ENCODE assay signal across 8 cellular contexts in genomic region chr1:151145158-151146071, GRCh38. TPM values are rescaled to one million over a fixed set of nuclear protein-coding genes. Genes with fewer than 3 reads are reported as not detected.
DNase-seq lines count a peak whose midpoint lies in the region; ATAC-seq and TF ChIP-seq lines count a peak whose summit lies in the region.

No MANE protein-coding gene starts in this region.

- no peaks in the 10 kb centered on the region for H3K27me3 ChIP-seq in ovary

- peaks cover 11% of the 10 kb centered on the region for H3K4me1 Mint-ChIP-seq in activated T-cell treated with anti-CD3 and anti-CD28 coated beads, Interleukin-2, amount 50 U/mL, for 4 hours (ENCODE audit: low read depth)
- peaks cover 29% of the 10 kb centered on the region for H3K4me1 Mint-ChIP-seq in glutamatergic neuron (ENCODE audit: low read depth, unreplicated experiment)

- peaks cover 8% of the 10 kb centered on the region for H3K4me1 ChIP-seq in ovary (ENCODE audit: insufficient read depth)

- no peaks in the 10 kb centered on the region for H3K36me3 ChIP-seq in ovary

- 7 to 10% (median 9%) methylated on average over 38 to 46 of the region's 46 CpGs for WGBS in ovary, 3 donors

- DNase-seq in NCI-H82 (lab: John Stamatoyannopoulos, UW) (peak; percentile 69), NCI-H82 treated with DMSO at 0.1 percent for 48 hours (lab: John Stamatoyannopoulos, UW; ENCODE audit: unreplicated experiment) (no peak), glutamatergic neuron (peak; percentile 45), ovary (peak in 3 of 5 donors; percentile 55 to 61 (median 59)), putamen (ENCODE audit: low spot score) (no peak)
- no peak for DNase-seq in activated T-cell treated with anti-CD3 and anti-CD28 coated beads, Interleukin-2, amount 50 U/mL, for 4 hours

- H3K27ac Mint-ChIP-seq in glutamatergic neuron (ENCODE audit: unreplicated experiment), result peak overlapping the region; percentile 91

- H3K4me3 Mint-ChIP-seq in activated T-cell treated with anti-CD3 and anti-CD28 coated beads, Interleukin-2, amount 50 U/mL, for 4 hours, result peak overlapping the region; percentile 85
- H3K4me3 Mint-ChIP-seq in glutamatergic neuron (ENCODE audit: unreplicated experiment), result peak overlapping the region; percentile 99

- peak; percentile 19 to 29 for ATAC-seq in activated T-cell treated with anti-CD3 and anti-CD28 coated beads, Interleukin-2, amount 50 U/mL, for 4 hours
- no peak for ATAC-seq in HG02885 (IDR thresholded peaks at IDR 0.05; ENCODE audit: poor library complexity, unreplicated experiment)
- ATAC-seq in HG03432 (IDR thresholded peaks at IDR 0.05; ENCODE audit: unreplicated experiment), result no peak

- intact Hi-C loops in ovary (cut with DNase I), result loop anchor here in 2 of 4 donors (5.0 to 10.0 kb wide), 2 partner anchors 71 to 73 kb away; partner anchors contain the start of gene GABPB2 (in 2 of the 2)

- TF ChIP-seq EP300 in ovary (IDR thresholded peaks at IDR 0.05), result no peak

- H3K27ac ChIP-seq in ovary, result peak overlapping the region; percentile 41 to 77

- no peaks in the 10 kb centered on the region for H3K9me3 ChIP-seq in ovary

- TF ChIP-seq CTCF in glutamatergic neuron (IDR thresholded peaks at IDR 0.05; ENCODE audit: partially characterized antibody, unreplicated experiment) (no peak), ovary (IDR thresholded peaks at IDR 0.05) (no peak)

- no peaks in the 10 kb centered on the region for H3K36me3 Mint-ChIP-seq in activated T-cell treated with anti-CD3 and anti-CD28 coated beads, Interleukin-2, amount 50 U/mL, for 4 hours (ENCODE audit: insufficient read depth)
- no peaks in the 10 kb centered on the region for H3K36me3 Mint-ChIP-seq in glutamatergic neuron (ENCODE audit: unreplicated experiment)

- peak overlapping the region; percentile 45 for H3K4me3 ChIP-seq in ovary

- no peak for TF ChIP-seq POLR2A in ovary (IDR thresholded peaks at IDR 0.05)

- no peaks in the 10 kb centered on the region for H3K27me3 Mint-ChIP-seq in activated T-cell treated with anti-CD3 and anti-CD28 coated beads, Interleukin-2, amount 50 U/mL, for 4 hours (ENCODE audit: low read depth)
- H3K27me3 Mint-ChIP-seq in glutamatergic neuron (ENCODE audit: unreplicated experiment), result peaks cover 7% of the 10 kb centered on the region

- no peaks in the 10 kb centered on the region for H3K9me3 Mint-ChIP-seq in activated T-cell treated with anti-CD3 and anti-CD28 coated beads, Interleukin-2, amount 50 U/mL, for 4 hours
- H3K9me3 Mint-ChIP-seq in glutamatergic neuron (ENCODE audit: unreplicated experiment), result peaks cover 6% of the 10 kb centered on the region

RNA-seq across cellular contexts. Expression of gene SEMA6C, which starts 1.0 kb away (rescaled TPM):
- total RNA-seq in activated T-cell treated with anti-CD3 and anti-CD28 coated beads, Interleukin-2, amount 50 U/mL, for 4 hours, result 1 to 10 TPM in 1 of 3 donors, under 1 TPM in 2; 0.78 to 1.3 (median 0.84) TPM
- total RNA-seq in glutamatergic neuron (ENCODE audit: unreplicated experiment) (119 TPM), ovary (10 to 100 TPM in 5 of 7 donors, 1 to 10 TPM in 2; 8.0 to 18.0 (median 14.7) TPM)
- polyA plus RNA-seq in ovary, result 10 to 100 TPM in 1 of 2 donors, 1 to 10 TPM in 1; 5.0 to 13.4 TPM

RNA-seq across cellular contexts. Expression of gene TNFAIP8L2, which starts 11.0 kb away (rescaled TPM):
- total RNA-seq in activated T-cell treated with anti-CD3 and anti-CD28 coated beads, Interleukin-2, amount 50 U/mL, for 4 hours, result 10 to 100 TPM; 15.8 to 18.3 (median 18.2) TPM
- total RNA-seq in glutamatergic neuron (ENCODE audit: unreplicated experiment) (not detected), ovary (1 to 10 TPM in 5 of 7 donors, under 1 TPM in 2; 0.48 to 3.8 (median 1.2) TPM)
- polyA plus RNA-seq in ovary, result 1 to 10 TPM; 2.1 to 4.6 TPM

RNA-seq across cellular contexts. Expression of gene LYSMD1, which starts 20.3 kb away (rescaled TPM):
- 1 to 10 TPM; 3.0 to 4.4 (median 3.5) TPM for total RNA-seq in activated T-cell treated with anti-CD3 and anti-CD28 coated beads, Interleukin-2, amount 50 U/mL, for 4 hours
- total RNA-seq in glutamatergic neuron (ENCODE audit: unreplicated experiment), result 21.9 TPM
- total RNA-seq in ovary, result 10 to 100 TPM; 12.6 to 20.3 (median 14.3) TPM
- 10 to 100 TPM; 14.3 to 15.5 TPM for polyA plus RNA-seq in ovary

RNA-seq across cellular contexts. Expression of gene SCNM1, which starts 20.5 kb away (rescaled TPM):
- total RNA-seq in activated T-cell treated with anti-CD3 and anti-CD28 coated beads, Interleukin-2, amount 50 U/mL, for 4 hours, result 10 to 100 TPM; 92.8 to 95.0 (median 93.3) TPM
- 44.2 TPM for total RNA-seq in glutamatergic neuron (ENCODE audit: unreplicated experiment)
- 10 to 100 TPM; 18.6 to 32.7 (median 22.7) TPM for total RNA-seq in ovary
- 10 to 100 TPM; 33.0 to 38.9 TPM for polyA plus RNA-seq in ovary

RNA-seq across cellular contexts. Expression of gene TMOD4, which starts 30.4 kb away (rescaled TPM):
- total RNA-seq in activated T-cell treated with anti-CD3 and anti-CD28 coated beads, Interleukin-2, amount 50 U/mL, for 4 hours, result 1 to 10 TPM in 2 of 3 donors, under 1 TPM in 1; 0.52 to 2.9 (median 2.3) TPM
- total RNA-seq in glutamatergic neuron (ENCODE audit: unreplicated experiment), result 0.76 TPM
- 1 to 10 TPM in 2 of 7 donors, under 1 TPM in 3, not detected in 2; 0.42 to 1.4 (median 0.88) TPM for total RNA-seq in ovary
- polyA plus RNA-seq in ovary, result under 1 TPM in 1 of 2 donors, not detected in 1; 0.15 TPM

Comparison
In these comparisons a context has a peak if more than half of its experiments do, and no peak if none do; other contexts are left out.
1. DNase-seq: peak in NCI-H82 (single experiment), glutamatergic neuron (single experiment) and ovary (3 of 5); none in NCI-H82 treated with DMSO at 0.1 percent for 48 hours (single experiment), activated T-cell treated with anti-CD3 and anti-CD28 coated beads, Interleukin-2, amount 50 U/mL, for 4 hours (single experiment) and putamen (single experiment).
2. ATAC-seq: peak in activated T-cell treated with anti-CD3 and anti-CD28 coated beads, Interleukin-2, amount 50 U/mL, for 4 hours (2 of 2); none in HG02885 (single experiment) and HG03432 (single experiment).